11 cellular contexts compared by ENCODE assay signal in genomic region chr15:68335251-68335650, GRCh38. TPM values are rescaled to one million over a fixed set of nuclear protein-coding genes. Genes with fewer than 3 reads are reported as not detected.
DNase-seq lines count a peak whose midpoint lies in the region; ATAC-seq and TF ChIP-seq lines count a peak whose summit lies in the region.
"Had no signal": no experiment of that assay in that cellular context is flagged by ENCODE, and none has a peak within 500 bp of the region (broad histone marks: within the 10 kb centered on the region; RNA-seq: fewer than 3 reads in every experiment).

No MANE protein-coding gene starts in this region.

- no peaks in the 10 kb centered on the region for H3K9me2 ChIP-seq in OCI-LY7 (ENCODE audit: insufficient read depth, low read length)

- no peak for ATAC-seq in activated naive CD8-positive, alpha-beta T cell treated with anti-CD3 and anti-CD28 coated beads, Interleukin-2, amount 50 U/mL, for 24 hours
- ATAC-seq in esophagus mucosa = no peak
- ATAC-seq: T-cell had no signal

- DNase-seq in DMS 273 (lab: John Stamatoyannopoulos, UW; ENCODE audit: unreplicated experiment) = peak; percentile 87
- peak; percentile 66 for DNase-seq in NCI-H2171 (lab: John Stamatoyannopoulos, UW)
- DNase-seq in dermis microvascular lymphatic vessel endothelial cell (ENCODE audit: low read depth in 2 of 2) = peak; percentile 32 to 66
- peak; percentile 90 for DNase-seq in osteocyte (ENCODE audit: extremely low spot score, unreplicated experiment)
- no peak for DNase-seq in activated naive CD8-positive, alpha-beta T cell treated with anti-CD3 and anti-CD28 coated beads, Interleukin-2, amount 50 U/mL, for 24 hours
- DNase-seq in OCI-LY7 (ENCODE audit: low spot score) = no peak
- no peak for DNase-seq in GM19238 (ENCODE audit: insufficient read length, low spot score)
- DNase-seq: activated CD8-positive, alpha-beta memory T cell treated with anti-CD3 and anti-CD28 coated beads, Interleukin-2, amount 50 U/mL, for 4 hours; DND-41; T-cell had no signal

- no peaks in the 10 kb centered on the region for H4K20me1 ChIP-seq in OCI-LY7 (ENCODE audit: insufficient read depth, low read length)

- intact Hi-C loops in OCI-LY7 (cut with micrococcal nuclease; ENCODE audit: unreplicated experiment) = no loop called here

- H3K79me2 ChIP-seq in OCI-LY7 (ENCODE audit: insufficient read depth, low read depth, low read length) = no peaks in the 10 kb centered on the region

- H3K4me1 ChIP-seq in OCI-LY7 (ENCODE audit: insufficient read depth, low read length, poor library complexity, severe bottlenecking) = no peaks in the 10 kb centered on the region

- H3K4me3 Mint-ChIP-seq in osteocyte (ENCODE audit: unreplicated experiment) = no peak overlapping the region
- no peak overlapping the region for H3K4me3 Mint-ChIP-seq in activated naive CD8-positive, alpha-beta T cell treated with anti-CD3 and anti-CD28 coated beads, Interleukin-2, amount 50 U/mL, for 24 hours
- H3K4me3 Mint-ChIP-seq: T-cell had no signal

- H3K4me2 ChIP-seq in OCI-LY7 (ENCODE audit: low read length) = no peak overlapping the region

- no peak overlapping the region for H3K4me3 ChIP-seq in OCI-LY7 (ENCODE audit: low read depth, low read length, poor library complexity, severe bottlenecking)

- peaks cover 75% of the 10 kb centered on the region for H3K4me1 Mint-ChIP-seq in osteocyte (ENCODE audit: unreplicated experiment)
- peaks cover 4% of the 10 kb centered on the region for H3K4me1 Mint-ChIP-seq in activated naive CD8-positive, alpha-beta T cell treated with anti-CD3 and anti-CD28 coated beads, Interleukin-2, amount 50 U/mL, for 24 hours
- H3K4me1 Mint-ChIP-seq: T-cell had no signal

- peaks cover 66% of the 10 kb centered on the region for H3K36me3 Mint-ChIP-seq in osteocyte (ENCODE audit: unreplicated experiment)
- H3K36me3 Mint-ChIP-seq in activated naive CD8-positive, alpha-beta T cell treated with anti-CD3 and anti-CD28 coated beads, Interleukin-2, amount 50 U/mL, for 24 hours (ENCODE audit: low read depth) = no peaks in the 10 kb centered on the region
- H3K36me3 Mint-ChIP-seq: T-cell had no signal

- CTCF ChIA-PET in OCI-LY7 (lab: Charles Lee; ENCODE audit: unreplicated experiment) = no interaction called here

- H3K27ac ChIP-seq in OCI-LY7 (ENCODE audit: low read depth, low read length, poor library complexity, severe bottlenecking) = no peak overlapping the region

- POLR2A ChIA-PET in OCI-LY7 (lab: Charles Lee) = interaction anchor here (1.1 kb wide), 1 partner anchor 9 kb away, joined by 3 read pairs; no protein-coding TSS in a partner anchor

- no peaks in the 10 kb centered on the region for H3K9me3 Mint-ChIP-seq in osteocyte (ENCODE audit: unreplicated experiment)
- no peaks in the 10 kb centered on the region for H3K9me3 Mint-ChIP-seq in activated naive CD8-positive, alpha-beta T cell treated with anti-CD3 and anti-CD28 coated beads, Interleukin-2, amount 50 U/mL, for 24 hours
- H3K9me3 Mint-ChIP-seq: T-cell had no signal

- BruUV-seq in OCI-LY7 (replicated peaks; lab: Mats Ljungman, UMichigan) = no TSS peak

- no peak for TF ChIP-seq CTCF in osteocyte (IDR thresholded peaks at IDR 0.05)
- no peak for TF ChIP-seq CTCF in OCI-LY7 (conservative IDR thresholded peaks at IDR 0.05; ENCODE audit: low read length)

- H3K27ac Mint-ChIP-seq in osteocyte (ENCODE audit: unreplicated experiment) = peak overlapping the region; percentile 97
- no peak overlapping the region for H3K27ac Mint-ChIP-seq in activated naive CD8-positive, alpha-beta T cell treated with anti-CD3 and anti-CD28 coated beads, Interleukin-2, amount 50 U/mL, for 24 hours
- H3K27ac Mint-ChIP-seq: T-cell had no signal

- no peaks in the 10 kb centered on the region for H3K9me3 ChIP-seq in OCI-LY7 (ENCODE audit: low read length)

- H2AFZ ChIP-seq in OCI-LY7 (ENCODE audit: low read length) = no peak overlapping the region

- H3K36me3 ChIP-seq in OCI-LY7 (ENCODE audit: insufficient read depth, low read length) = no peaks in the 10 kb centered on the region

- no peaks in the 10 kb centered on the region for H3K27me3 Mint-ChIP-seq in osteocyte (ENCODE audit: unreplicated experiment)
- peaks cover 7% of the 10 kb centered on the region for H3K27me3 Mint-ChIP-seq in activated naive CD8-positive, alpha-beta T cell treated with anti-CD3 and anti-CD28 coated beads, Interleukin-2, amount 50 U/mL, for 24 hours

RNA-seq across cellular contexts. Expression of gene FEM1B, which starts 57.7 kb away (rescaled TPM):
- total RNA-seq in dermis microvascular lymphatic vessel endothelial cell = 35.2 and 39.6 TPM in 2 replicates
- total RNA-seq in osteocyte = 71.1 and 71.5 TPM in 2 replicates
- total RNA-seq in OCI-LY7 (2014; rRNA removed; shearing (Covaris generic)) = 35.5 and 37.1 TPM in 2 replicates
- total RNA-seq in OCI-LY7 (2022) = 37.3 and 50.8 TPM in 2 replicates
- 46.8 TPM for total RNA-seq in esophagus mucosa

Comparison
In these comparisons a context has a peak if more than half of its experiments do, and no peak if none do; other contexts are left out.
1. DNase-seq: peak in DMS 273 (single experiment), NCI-H2171 (single experiment), dermis microvascular lymphatic vessel endothelial cell (2 of 2) and osteocyte (single experiment); none in activated naive CD8-positive, alpha-beta T cell treated with anti-CD3 and anti-CD28 coated beads, Interleukin-2, amount 50 U/mL, for 24 hours (single experiment), OCI-LY7 (single experiment) and GM19238 (single experiment).